ENCODE assay signal across 8 cellular contexts in the genomic region with DNA sequence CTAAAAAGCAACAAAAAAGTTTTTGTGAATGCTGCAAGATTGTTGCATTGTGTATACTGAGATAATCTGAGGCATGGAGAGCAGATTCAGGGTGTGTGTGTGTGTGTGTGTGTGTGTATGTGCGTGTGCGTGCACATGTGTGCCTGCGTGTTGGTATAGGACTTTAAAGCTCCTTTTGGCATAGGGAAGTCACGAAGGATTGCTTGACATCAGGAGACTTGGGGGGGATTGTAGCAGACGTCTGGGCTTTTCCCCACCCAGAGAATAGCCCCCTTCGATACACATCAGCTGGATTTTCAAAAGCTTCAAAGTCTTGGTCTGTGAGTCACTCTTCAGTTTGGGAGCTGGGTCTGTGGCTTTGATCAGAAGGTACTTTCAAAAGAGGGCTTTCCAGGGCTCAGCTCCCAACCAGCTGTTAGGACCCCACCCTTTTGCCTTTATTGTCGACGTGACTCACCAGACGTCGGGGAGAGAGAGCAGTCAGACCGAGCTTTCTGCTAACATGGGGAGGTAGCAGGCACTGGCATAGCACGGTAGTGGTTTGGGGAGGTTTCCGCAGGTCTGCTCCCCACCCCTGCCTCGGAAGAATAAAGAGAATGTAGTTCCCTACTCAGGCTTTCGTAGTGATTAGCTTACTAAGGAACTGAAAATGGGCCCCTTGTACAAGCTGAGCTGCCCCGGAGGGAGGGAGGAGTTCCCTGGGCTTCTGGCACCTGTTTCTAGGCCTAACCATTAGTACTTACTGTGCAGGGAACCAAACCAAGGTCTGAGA. TPM values are rescaled to one million over a fixed set of nuclear protein-coding genes. Genes with fewer than 3 reads are reported as not detected.
DNase-seq lines count a peak whose midpoint lies in the region; ATAC-seq and TF ChIP-seq lines count a peak whose summit lies in the region.

No MANE protein-coding gene starts in this region.

- no peaks in the 10 kb centered on the region for H3K79me2 ChIP-seq in OCI-LY7 (ENCODE audit: insufficient read depth, low read depth, low read length)

- peak; percentile 35 for ATAC-seq in GM18499 (IDR thresholded peaks at IDR 0.05; ENCODE audit: insufficient read depth, unreplicated experiment)
- ATAC-seq in HG02763 (IDR thresholded peaks at IDR 0.05; ENCODE audit: unreplicated experiment), result peak; percentile 36
- ATAC-seq in gastroesophageal sphincter, result no peak

- no peaks in the 10 kb centered on the region for H4K20me1 ChIP-seq in OCI-LY7 (ENCODE audit: insufficient read depth, low read length)

- POLR2A ChIA-PET in OCI-LY7 (lab: Charles Lee), result interaction anchor here (0.6 to 2.0 kb wide), 3 partner anchors 10 to 528 kb away, joined by 3 to 7 read pairs (median 3); no protein-coding TSS in a partner anchor

- H3K4me2 ChIP-seq in OCI-LY7 (ENCODE audit: low read length), result no peak overlapping the region

- H3K4me3 ChIP-seq in OCI-LY7 (ENCODE audit: low read depth, low read length, poor library complexity, severe bottlenecking) (no peak overlapping the region), gastroesophageal sphincter (peak overlapping the region in 1 of 2 donors; percentile 86), spleen (peak overlapping the region in 7 of 8 donors; percentile 9 to 98 (median 15)), H7 (ENCODE audit: insufficient read depth, low read depth, low read length) (no peak overlapping the region)

- no peak overlapping the region for H2AFZ ChIP-seq in OCI-LY7 (ENCODE audit: low read length)

- WGBS in gastroesophageal sphincter (ENCODE audit: low coverage in 1 of 2), 2 donors, result 18 to 36% methylated on average over 4 of the region's 16 CpGs
- 34 to 49% (median 36%) methylated on average over 11 to 16 of the region's 16 CpGs for WGBS in spleen, 5 donors

- H3K4me1 ChIP-seq in OCI-LY7 (ENCODE audit: insufficient read depth, low read length, poor library complexity, severe bottlenecking), result peaks cover 20% of the 10 kb centered on the region
- H3K4me1 ChIP-seq in gastroesophageal sphincter, result peaks cover 12 to 82% (median 56%) of the 10 kb centered on the region in 3 donors
- peaks cover 55 to 97% (median 79%) of the 10 kb centered on the region in 6 donors for H3K4me1 ChIP-seq in spleen

- H3K9me3 ChIP-seq in OCI-LY7 (ENCODE audit: low read length) (no peaks in the 10 kb centered on the region), gastroesophageal sphincter (no peaks in the 10 kb centered on the region), spleen (no peaks in the 10 kb centered on the region)

- TF ChIP-seq CTCF in OCI-LY7 (conservative IDR thresholded peaks at IDR 0.05; ENCODE audit: low read length) (no peak), gastroesophageal sphincter (IDR thresholded peaks at IDR 0.05) (no peak), spleen (IDR thresholded peaks at IDR 0.05 in 8 of 11, conservative IDR thresholded peaks at IDR 0.05 in 3 of 11) (no peak)

- H3K27me3 ChIP-seq in gastroesophageal sphincter, result no peaks in the 10 kb centered on the region
- no peaks in the 10 kb centered on the region for H3K27me3 ChIP-seq in spleen (replicated peaks in 1 of 7)
- peaks cover 9% of the 10 kb centered on the region for H3K27me3 ChIP-seq in H7 (ENCODE audit: control insufficient read depth, insufficient read depth, low read length)

- TF ChIP-seq POLR2A in gastroesophageal sphincter (IDR thresholded peaks at IDR 0.05), result no peak
- TF ChIP-seq POLR2A in spleen (IDR thresholded peaks at IDR 0.05), result peak in 1 of 3 donors; percentile 15

- CTCF ChIA-PET in OCI-LY7 (lab: Charles Lee; ENCODE audit: unreplicated experiment), result interaction anchor here (0.6 to 1.1 kb wide), 3 partner anchors 24 to 272 kb away, joined by 3 to 5 read pairs (median 4); no protein-coding TSS in a partner anchor

- no peak for TF ChIP-seq EP300 in gastroesophageal sphincter (IDR thresholded peaks at IDR 0.05)

- intact Hi-C loops in OCI-LY7 (cut with micrococcal nuclease; ENCODE audit: unreplicated experiment), result loop anchor here (2.0 to 5.0 kb wide), 2 partner anchors 27 to 73 kb away; no protein-coding TSS in a partner anchor
- intact Hi-C loops in spleen (cut with DNase I; ENCODE audit: low total_unique reads), result loop anchor here (5.0 to 10.0 kb wide), 2 partner anchors 157 to 269 kb away; no protein-coding TSS in a partner anchor

- H3K36me3 ChIP-seq in OCI-LY7 (ENCODE audit: insufficient read depth, low read length) (no peaks in the 10 kb centered on the region), gastroesophageal sphincter (peaks cover 0 to 11% of the 10 kb centered on the region in 2 donors), spleen (peaks cover 0 to 35% (median 12%) of the 10 kb centered on the region in 6 donors), H7 (replicated peaks; ENCODE audit: control insufficient read depth, insufficient read depth, low read length) (no peaks in the 10 kb centered on the region)

- H3K27ac ChIP-seq in OCI-LY7 (ENCODE audit: low read depth, low read length, poor library complexity, severe bottlenecking), result no peak overlapping the region
- H3K27ac ChIP-seq in gastroesophageal sphincter, result peak overlapping the region; percentile 95 to 100 (median 97)
- peak overlapping the region; percentile 76 to 99 (median 98) for H3K27ac ChIP-seq in spleen

- BruUV-seq in OCI-LY7 (replicated peaks; lab: Mats Ljungman, UMichigan), result no TSS peak

- H3K9me2 ChIP-seq in OCI-LY7 (ENCODE audit: insufficient read depth, low read length), result no peaks in the 10 kb centered on the region

- DNase-seq in OCI-LY7 (ENCODE audit: low spot score) (peak; percentile 62), spleen (peak; percentile 84), H7 (no peak), mesenteric fat pad (ENCODE audit: low spot score) (no peak)
- peak; percentile 59 to 68 for DNase-seq in activated T-helper 1 cell treated with anti-CD3 and anti-CD28 coated beads, Interleukin-2, amount 50 U/mL, for 16 hours (ENCODE audit: low read depth in 1 of 2, low spot score in 1 of 2)

RNA-seq across cellular contexts. Expression of a gene that starts 4.7 kb away (rescaled TPM):
- 0.05 and 0.35 TPM in 2 replicates for total RNA-seq in OCI-LY7 (2014; rRNA removed; shearing (Covaris generic))
- total RNA-seq in OCI-LY7 (2022), result 0.11 TPM in 1 of 2 replicates, not detected in the other
- total RNA-seq in gastroesophageal sphincter, result 10 to 100 TPM in 3 of 4 donors, 1 to 10 TPM in 1; 7.8 to 46.0 (median 14.0) TPM
- total RNA-seq in spleen, result 100 to 1,000 TPM in 1 of 7 donors, 10 to 100 TPM in 6; 22.9 to 108 (median 40.3) TPM
- polyA plus RNA-seq in spleen, result 10 to 100 TPM; 11.8 to 15.6 (median 12.7) TPM
- 6.7 and 7.4 TPM in 2 replicates for total RNA-seq in H7 (2014; rRNA removed; shearing (Covaris generic))
- 133 TPM for total RNA-seq in mesenteric fat pad

Comparison
In these comparisons a context has a peak if more than half of its experiments do, and no peak if none do; other contexts are left out.
1. DNase-seq: peak in OCI-LY7 (single experiment), activated T-helper 1 cell treated with anti-CD3 and anti-CD28 coated beads, Interleukin-2, amount 50 U/mL, for 16 hours (2 of 2) and spleen (single experiment); none in H7 (single experiment) and mesenteric fat pad (single experiment).
2. H3K4me3 ChIP-seq: peak in spleen (7 of 8); none in OCI-LY7 (single experiment) and H7 (single experiment).